14 cellular contexts compared by ENCODE assay signal in the genomic region with DNA sequence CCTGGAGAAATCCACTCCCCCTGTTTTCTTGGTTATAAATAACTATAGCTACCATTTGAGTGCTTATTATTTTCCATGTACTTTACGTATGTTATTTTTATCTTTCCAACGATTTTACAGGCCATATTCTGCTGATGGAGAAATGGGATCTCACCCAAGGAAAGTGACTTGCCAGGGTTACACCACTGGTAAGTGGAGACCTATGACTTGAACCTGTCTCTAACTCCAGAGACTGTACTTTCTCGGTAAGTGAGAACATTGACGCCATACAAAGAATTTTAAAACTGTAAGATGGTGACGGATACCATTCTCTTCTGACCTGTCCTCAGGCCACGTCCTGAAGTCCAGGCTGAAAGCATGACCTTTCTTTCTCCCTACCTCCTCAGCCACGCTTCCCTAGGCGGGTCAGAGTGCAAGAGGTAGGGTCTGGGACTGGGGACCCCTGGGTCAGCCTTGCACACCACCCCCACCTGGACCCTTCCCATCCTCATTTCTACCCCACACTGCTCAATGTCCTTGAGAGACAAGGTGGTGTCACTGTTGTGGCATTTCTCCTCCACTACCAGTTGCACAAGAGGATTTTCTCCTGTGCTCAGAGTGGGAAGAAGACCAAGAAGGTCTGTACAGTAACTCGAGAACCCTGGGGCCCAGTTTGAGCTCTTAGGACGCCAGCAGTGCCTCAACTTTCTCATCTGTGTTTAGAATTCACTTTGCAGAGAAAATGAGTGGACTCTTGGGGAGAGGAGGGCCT. TPM values are rescaled to one million over a fixed set of nuclear protein-coding genes. Genes with fewer than 3 reads are reported as not detected.
DNase-seq lines count a peak whose midpoint lies in the region; ATAC-seq and TF ChIP-seq lines count a peak whose summit lies in the region.
"Had no signal": no experiment of that assay in that cellular context is flagged by ENCODE, and none has a peak within 500 bp of the region (broad histone marks: within the 10 kb centered on the region; RNA-seq: fewer than 3 reads in every experiment).

No MANE protein-coding gene starts in this region.

- no peaks in the 10 kb centered on the region for H4K20me1 ChIP-seq in MM.1S (ENCODE audit: insufficient read depth, low read length)

- no peaks in the 10 kb centered on the region for H3K79me2 ChIP-seq in MM.1S (ENCODE audit: low read length)
- H3K79me2 ChIP-seq: parathyroid adenoma had no signal

- TF ChIP-seq CTCF in Peyer's patch (IDR thresholded peaks at IDR 0.05) (no peak), gastrocnemius medialis (IDR thresholded peaks at IDR 0.05 in 4 of 5, conservative IDR thresholded peaks at IDR 0.05 in 1 of 5) (no peak), MM.1S (IDR thresholded peaks at IDR 0.05; ENCODE audit: low read length) (no peak)

- ATAC-seq in gastrocnemius medialis (peak; percentile 44 to 61), HG03108 (IDR thresholded peaks at IDR 0.05; ENCODE audit: unreplicated experiment) (no peak)
- ATAC-seq: left colon had no signal

- no peaks in the 10 kb centered on the region for H3F3A ChIP-seq in MM.1S (ENCODE audit: insufficient read depth, low read length)

- in situ Hi-C loops in G401 (cut with HindIII; ENCODE audit: low sequenced_read_pairs) (no loop called here), gastrocnemius medialis (cut with MboI; ENCODE audit: low sequenced_read_pairs in 4 of 4) (loop anchor here in 3 of 4 donors (5.0 to 10.0 kb wide), 3 partner anchors 55 to 75 kb away; no protein-coding TSS in a partner anchor)

- H3K27ac ChIP-seq in Peyer's patch (peak overlapping the region in 3 of 4 donors; percentile 19 to 76 (median 57)), gastrocnemius medialis (peak overlapping the region; percentile 86 to 97 (median 94)), MM.1S (ENCODE audit: low read length) (no peak overlapping the region)
- H3K27ac ChIP-seq: parathyroid adenoma had no signal

- H3K4me2 ChIP-seq in MM.1S (ENCODE audit: low read depth, low read length) = no peak overlapping the region

- H2AFZ ChIP-seq in MM.1S (ENCODE audit: low read length) = no peak overlapping the region

- H3K9me3 ChIP-seq in Peyer's patch (no peaks in the 10 kb centered on the region), iPS-18c (ENCODE audit: control insufficient read depth, insufficient read depth, low read length) (no peaks in the 10 kb centered on the region), gastrocnemius medialis (no peaks in the 10 kb centered on the region), MM.1S (replicated peaks; ENCODE audit: insufficient read depth, low read length) (no peaks in the 10 kb centered on the region)

- H3K36me3 ChIP-seq in Peyer's patch (no peaks in the 10 kb centered on the region), gastrocnemius medialis (no peaks in the 10 kb centered on the region), MM.1S (replicated peaks; ENCODE audit: insufficient read depth, low read length) (no peaks in the 10 kb centered on the region)

- DNase-seq in G401 (ENCODE audit: low spot score) (peak; percentile 10), Peyer's patch (no peak), gastrocnemius medialis (peak; percentile 24 to 72), NCI-H2081 (lab: John Stamatoyannopoulos, UW) (no peak), OCI-M1 (lab: John Stamatoyannopoulos, UW) (no peak), MM.1S (no peak)
- DNase-seq: activated CD4-positive, alpha-beta T cell treated with anti-CD3 and anti-CD28 coated beads, Interleukin-2, amount 50 U/mL, for 1 hour; CD4-positive, alpha-beta memory T cell; stimulated activated CD4-positive, alpha-beta T cell treated with anti-CD3 and anti-CD28 coated beads, Interleukin-4, amount 100 ng/mL, for 24 hours; SW 1271 had no signal

- no peaks in the 10 kb centered on the region for H3K27me3 ChIP-seq in Peyer's patch
- no peaks in the 10 kb centered on the region for H3K27me3 ChIP-seq in gastrocnemius medialis
- H3K27me3 ChIP-seq in MM.1S (replicated peaks; ENCODE audit: insufficient read depth, low read length) = no peaks in the 10 kb centered on the region

- H3K9me2 ChIP-seq in MM.1S (replicated peaks; ENCODE audit: insufficient read depth, low read length) = no peaks in the 10 kb centered on the region

- no peak overlapping the region for H3K9ac ChIP-seq in MM.1S (ENCODE audit: low read length)
- H3K9ac ChIP-seq: parathyroid adenoma had no signal

- H3K4me3 ChIP-seq in Peyer's patch (no peak overlapping the region), iPS-18c (ENCODE audit: insufficient read depth, low read depth, low read length) (0 out of 2 replicates have a peak overlapping the region, but pooled peaks have one; percentile 55), gastrocnemius medialis (peak overlapping the region; percentile 66 to 73 (median 68)), MM.1S (ENCODE audit: low read length) (no peak overlapping the region)

- intact Hi-C loops in gastrocnemius medialis (cut with DNase I; ENCODE audit: low total_unique reads) = loop anchor here (5.0 kb wide), 2 partner anchors 202 to 208 kb away; partner anchors contain the start of gene CD46

- TF ChIP-seq POLR2A in Peyer's patch (IDR thresholded peaks at IDR 0.05) = no peak
- no peak for TF ChIP-seq POLR2A in gastrocnemius medialis (IDR thresholded peaks at IDR 0.05)

- H3K4me1 ChIP-seq in Peyer's patch = peaks cover 0 to 33% (median 2%) of the 10 kb centered on the region in 4 donors
- H3K4me1 ChIP-seq in gastrocnemius medialis = peaks cover 39 to 53% of the 10 kb centered on the region in 2 donors
- peaks cover 9% of the 10 kb centered on the region for H3K4me1 ChIP-seq in MM.1S (ENCODE audit: low read length)
- H3K4me1 ChIP-seq: parathyroid adenoma had no signal

RNA-seq across cellular contexts. Expression of gene CD34, which starts 49.2 kb away (rescaled TPM):
- not detected in 2 replicates for total RNA-seq in G401 (2014; rRNA removed; shearing (Covaris generic))
- total RNA-seq in Peyer's patch = 10 to 100 TPM in 3 of 4 donors, 1 to 10 TPM in 1; 4.6 to 21.9 (median 19.6) TPM
- 10 to 100 TPM; 13.6 to 31.7 (median 20.7) TPM for total RNA-seq in gastrocnemius medialis

Comparison
In these comparisons a context has a peak if more than half of its experiments do, and no peak if none do; other contexts are left out.
1. DNase-seq: peak in G401 (single experiment) and gastrocnemius medialis (2 of 2); none in Peyer's patch (0 of 3), NCI-H2081 (0 of 2), OCI-M1 (single experiment) and MM.1S (single experiment).
2. H3K4me3 ChIP-seq: peak in iPS-18c (single experiment) and gastrocnemius medialis (4 of 4); none in Peyer's patch (0 of 4) and MM.1S (single experiment).